1 cellular context compared by ENCODE assay signal in the genomic region with DNA sequence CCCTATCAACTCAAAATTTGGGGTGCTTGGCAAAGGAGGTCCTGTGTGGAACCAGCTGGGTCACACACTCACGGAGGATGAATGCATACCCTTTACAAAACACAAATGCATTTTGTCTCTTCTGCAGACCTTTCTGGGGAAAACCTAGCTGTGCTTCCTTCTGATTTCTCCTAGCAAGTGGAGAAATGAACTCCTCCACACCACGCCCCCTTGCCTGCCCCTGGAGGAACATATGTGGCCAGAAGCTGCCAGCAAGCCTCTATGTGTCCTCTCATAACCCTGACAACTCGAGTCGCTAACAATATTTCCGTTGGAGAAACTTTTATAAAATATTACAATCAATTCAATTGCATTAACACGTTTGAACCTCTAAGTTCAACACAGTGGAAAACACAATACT.
TF ChIP-seq lines count a peak whose summit lies in the region.

No MANE protein-coding gene starts in this region.

TF ChIP-seq in WTC11, 78 proteins besides CTCF, POLR2A, EP300 and RAD21:
- TF ChIP-seq HMGA2 (CRISPR knock-in tag; IDR thresholded peaks at IDR 0.05), result no peak
- no peak for TF ChIP-seq KAT7 (CRISPR knock-in tag; IDR thresholded peaks at IDR 0.05; ENCODE audit: borderline replicate concordance)
- no peak for TF ChIP-seq ATF3 (CRISPR knock-in tag; conservative IDR thresholded peaks at IDR 0.05)
- no peak for TF ChIP-seq MXD4 (CRISPR knock-in tag; IDR thresholded peaks at IDR 0.05; ENCODE audit: borderline replicate concordance)
- TF ChIP-seq ZNF263 (CRISPR knock-in tag; IDR thresholded peaks at IDR 0.05; ENCODE audit: low read depth), result no peak
- no peak for TF ChIP-seq JUN (CRISPR knock-in tag; IDR thresholded peaks at IDR 0.05)
- TF ChIP-seq GTF2I (CRISPR knock-in tag; conservative IDR thresholded peaks at IDR 0.05), result no peak
- TF ChIP-seq, protein P1, sequence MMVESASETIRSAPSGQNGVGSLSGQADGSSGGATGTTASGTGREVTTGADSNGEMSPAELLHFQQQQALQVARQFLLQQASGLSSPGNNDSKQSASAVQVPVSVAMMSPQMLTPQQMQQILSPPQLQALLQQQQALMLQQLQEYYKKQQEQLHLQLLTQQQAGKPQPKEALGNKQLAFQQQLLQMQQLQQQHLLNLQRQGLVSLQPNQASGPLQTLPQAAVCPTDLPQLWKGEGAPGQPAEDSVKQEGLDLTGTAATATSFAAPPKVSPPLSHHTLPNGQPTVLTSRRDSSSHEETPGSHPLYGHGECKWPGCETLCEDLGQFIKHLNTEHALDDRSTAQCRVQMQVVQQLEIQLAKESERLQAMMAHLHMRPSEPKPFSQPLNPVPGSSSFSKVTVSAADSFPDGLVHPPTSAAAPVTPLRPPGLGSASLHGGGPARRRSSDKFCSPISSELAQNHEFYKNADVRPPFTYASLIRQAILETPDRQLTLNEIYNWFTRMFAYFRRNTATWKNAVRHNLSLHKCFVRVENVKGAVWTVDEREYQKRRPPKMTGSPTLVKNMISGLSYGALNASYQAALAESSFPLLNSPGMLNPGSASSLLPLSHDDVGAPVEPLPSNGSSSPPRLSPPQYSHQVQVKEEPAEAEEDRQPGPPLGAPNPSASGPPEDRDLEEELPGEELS (CRISPR knock-in tag; IDR thresholded peaks at IDR 0.05), result no peak
- TF ChIP-seq, protein P2, sequence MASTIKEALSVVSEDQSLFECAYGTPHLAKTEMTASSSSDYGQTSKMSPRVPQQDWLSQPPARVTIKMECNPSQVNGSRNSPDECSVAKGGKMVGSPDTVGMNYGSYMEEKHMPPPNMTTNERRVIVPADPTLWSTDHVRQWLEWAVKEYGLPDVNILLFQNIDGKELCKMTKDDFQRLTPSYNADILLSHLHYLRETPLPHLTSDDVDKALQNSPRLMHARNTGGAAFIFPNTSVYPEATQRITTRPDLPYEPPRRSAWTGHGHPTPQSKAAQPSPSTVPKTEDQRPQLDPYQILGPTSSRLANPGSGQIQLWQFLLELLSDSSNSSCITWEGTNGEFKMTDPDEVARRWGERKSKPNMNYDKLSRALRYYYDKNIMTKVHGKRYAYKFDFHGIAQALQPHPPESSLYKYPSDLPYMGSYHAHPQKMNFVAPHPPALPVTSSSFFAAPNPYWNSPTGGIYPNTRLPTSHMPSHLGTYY (CRISPR knock-in tag; IDR thresholded peaks at IDR 0.05), result no peak
- TF ChIP-seq IRF1 (CRISPR knock-in tag; IDR thresholded peaks at IDR 0.05), result no peak
- TF ChIP-seq ETV6 (CRISPR knock-in tag; IDR thresholded peaks at IDR 0.05), result no peak
- no peak for TF ChIP-seq NFYB (CRISPR knock-in tag; conservative IDR thresholded peaks at IDR 0.05; ENCODE audit: low read depth)
